ENCODE assay signal across 8 cellular contexts in genomic region chr1:151048645-151049032, GRCh38. TPM values are rescaled to one million over a fixed set of nuclear protein-coding genes. Genes with fewer than 3 reads are reported as not detected.
DNase-seq lines count a peak whose midpoint lies in the region; ATAC-seq and TF ChIP-seq lines count a peak whose summit lies in the region.

No MANE protein-coding gene starts in this region.

- TF ChIP-seq EP300 in ovary (IDR thresholded peaks at IDR 0.05), result no peak

- ATAC-seq in PC-3 (no peak), aorta (ENCODE audit: low FRiP score) (no peak), GM18517 (IDR thresholded peaks at IDR 0.05; ENCODE audit: unreplicated experiment) (no peak)

- TF ChIP-seq CTCF in PC-3 (conservative IDR thresholded peaks at IDR 0.05; ENCODE audit: low read depth, low read length) (peak; percentile 18; the same call in 1 of the 2 replicates), epithelial cell of esophagus (IDR thresholded peaks at IDR 0.05; ENCODE audit: insufficient read depth, low read depth, low read length, missing control alignments) (no peak), ovary (IDR thresholded peaks at IDR 0.05) (no peak)

- H3K9ac ChIP-seq in ES-I3 (ENCODE audit: low read depth, low read length) (peak overlapping the region; percentile 83; the same call in 1 of the 2 replicates), PC-3 (ENCODE audit: low read length) (peak overlapping the region; percentile 69)

- no peaks in the 10 kb centered on the region for H3K9me2 ChIP-seq in PC-3 (replicated peaks; ENCODE audit: low read length)

- H3K4me2 ChIP-seq in PC-3 (ENCODE audit: low read length), result peak overlapping the region; percentile 93

- H3K4me3 ChIP-seq in PC-3 (ENCODE audit: low read length) (peak overlapping the region; percentile 77), epithelial cell of esophagus (ENCODE audit: low read length) (peak overlapping the region; percentile 60), ovary (peak overlapping the region; percentile 81), aorta (ENCODE audit: low read length in 2 of 2) (peak overlapping the region in 1 of 2 donors; percentile 51)

- 0 to 6% (median 2%) methylated on average over 3 of the region's 3 CpGs for WGBS in ovary, 3 donors
- WGBS in aorta, 2 donors, result 2 to 5% methylated on average over 3 of the region's 3 CpGs

- H3K27me3 ChIP-seq in PC-3 (ENCODE audit: low read length) (no peaks in the 10 kb centered on the region), ovary (no peaks in the 10 kb centered on the region), aorta (ENCODE audit: control insufficient read depth in 1 of 2, insufficient read depth in 2 of 2, low read length in 1 of 2) (no peaks in the 10 kb centered on the region)

- TF ChIP-seq POLR2A in ovary (IDR thresholded peaks at IDR 0.05), result no peak

- intact Hi-C loops in PC-3 (cut with micrococcal nuclease) (loop anchor here (5.0 kb wide), 1 partner anchor 41 kb away; the partner anchor contains the start of genes MINDY1 and PRUNE1), ovary (cut with DNase I) (loop anchor here in 1 of 4 donors (2.0 kb wide), 1 partner anchor 22 kb away; the partner anchor contains the start of gene GABPB2), aorta (cut with DNase I) (no loop called here)

- POLR2A ChIA-PET in PC-3 (lab: Charles Lee; ENCODE audit: unreplicated experiment), result interaction anchor here (0.6 to 1.0 kb wide), 3 partner anchors 17 to 146 kb away, joined by 3 to 4 read pairs (median 3); no protein-coding TSS in a partner anchor

- H3K79me2 ChIP-seq in PC-3 (ENCODE audit: low read length), result no peaks in the 10 kb centered on the region

- H3K36me3 ChIP-seq in ES-I3 (ENCODE audit: insufficient read depth, low read length) (peaks cover 3% of the 10 kb centered on the region), PC-3 (ENCODE audit: low read depth, low read length) (peaks cover 20% of the 10 kb centered on the region; the same call in 1 of the 2 replicates), ovary (no peaks in the 10 kb centered on the region), aorta (ENCODE audit: control insufficient read depth in 1 of 2, insufficient read depth in 2 of 2, low read length in 1 of 2) (peaks cover 0 to 2% of the 10 kb centered on the region in 2 donors)

- H3K4me1 ChIP-seq in ES-I3 (ENCODE audit: insufficient read depth, low read length) (no peaks in the 10 kb centered on the region), PC-3 (ENCODE audit: insufficient read depth, low read length) (peaks cover 12% of the 10 kb centered on the region), ovary (ENCODE audit: insufficient read depth) (no peaks in the 10 kb centered on the region), aorta (ENCODE audit: control insufficient read depth in 1 of 2, insufficient read depth in 2 of 2, low read length in 2 of 2) (no peaks in the 10 kb centered on the region)

- H3K9me3 ChIP-seq in ES-I3 (ENCODE audit: control insufficient read depth, insufficient read depth, low read length) (no peaks in the 10 kb centered on the region), PC-3 (ENCODE audit: low read length) (no peaks in the 10 kb centered on the region), ovary (no peaks in the 10 kb centered on the region), aorta (ENCODE audit: control insufficient read depth, low read length) (no peaks in the 10 kb centered on the region)

- H4K20me1 ChIP-seq in PC-3 (ENCODE audit: low read length), result no peaks in the 10 kb centered on the region

- no peak for DNase-seq in PC-3
- DNase-seq in epithelial cell of esophagus (ENCODE audit: low read depth), result no peak
- no peak for DNase-seq in ovary
- DNase-seq in aorta, result no peak
- no peak for DNase-seq in RPMI8226
- no peak for DNase-seq in inferior parietal cortex (ENCODE audit: extremely low spot score)

- no TSS peak for BruUV-seq in PC-3 (replicated peaks; lab: Mats Ljungman, UMichigan)

- CTCF ChIA-PET in PC-3 (lab: Charles Lee), result interaction anchor here (1.0 kb wide), 1 partner anchor 24 kb away, joined by 4 read pairs; no protein-coding TSS in a partner anchor

- H3K27ac ChIP-seq in PC-3 (ENCODE audit: low read length) (no peak overlapping the region), ovary (peak overlapping the region; percentile 66 to 89), aorta (ENCODE audit: low read depth in 1 of 2, low read length in 2 of 2) (peak overlapping the region in 1 of 2 donors; percentile 16)

- peaks cover 6% of the 10 kb centered on the region for H3F3A ChIP-seq in PC-3 (ENCODE audit: low read length, unreplicated experiment)

- peak overlapping the region; percentile 90 for H2AFZ ChIP-seq in PC-3 (ENCODE audit: low read length)

RNA-seq across cellular contexts. Expression of gene C1orf56, which starts 1.1 kb away (rescaled TPM):
- total RNA-seq in PC-3 (2014; rRNA removed), result 2.8 and 3.8 TPM in 2 replicates
- total RNA-seq in ovary, result 1 to 10 TPM; 3.9 to 9.1 (median 7.3) TPM
- 1 to 10 TPM; 2.6 to 6.6 TPM for polyA plus RNA-seq in ovary
- total RNA-seq in aorta, result 1 to 10 TPM; 3.0 to 3.8 TPM
- 1 to 10 TPM; 1.8 to 2.6 TPM for polyA plus RNA-seq in aorta

RNA-seq across cellular contexts. Expression of gene CDC42SE1, which starts 10.8 kb away (rescaled TPM):
- total RNA-seq in PC-3 (2014; rRNA removed), result 60.8 and 61.4 TPM in 2 replicates
- total RNA-seq in ovary, result 10 to 100 TPM; 37.6 to 81.9 (median 56.3) TPM
- polyA plus RNA-seq in ovary, result 10 to 100 TPM; 26.0 to 73.4 TPM
- total RNA-seq in aorta, result 100 to 1,000 TPM; 102 TPM
- polyA plus RNA-seq in aorta, result 10 to 100 TPM; 30.1 to 82.4 TPM

RNA-seq across cellular contexts. Expression of gene MLLT11, which starts 11.6 kb away (rescaled TPM):
- total RNA-seq in PC-3 (2014; rRNA removed) (12.3 and 14.1 TPM in 2 replicates), ovary (1 to 10 TPM; 1.3 to 9.5 (median 2.4) TPM), aorta (1 to 10 TPM; 2.4 to 2.5 TPM)
- polyA plus RNA-seq in ovary (1 to 10 TPM; 1.1 to 3.6 TPM), aorta (1 to 10 TPM; 4.3 to 6.9 TPM)

RNA-seq across cellular contexts. Expression of gene BNIPL, which starts 12.3 kb away (rescaled TPM):
- 0.51 and 2.4 TPM in 2 replicates for total RNA-seq in PC-3 (2014; rRNA removed)
- 10 to 100 TPM in 1 of 7 donors, 1 to 10 TPM in 1, under 1 TPM in 5; 0.17 to 10.6 (median 0.60) TPM for total RNA-seq in ovary
- under 1 TPM; 0.13 to 0.32 TPM for polyA plus RNA-seq in ovary
- under 1 TPM; 0.29 to 0.54 TPM for total RNA-seq in aorta
- under 1 TPM in 1 of 2 donors, not detected in 1; 0.38 TPM for polyA plus RNA-seq in aorta

RNA-seq across cellular contexts. Expression of gene GABPB2, which starts 21.9 kb away (rescaled TPM):
- total RNA-seq in PC-3 (2014; rRNA removed) (6.4 and 6.9 TPM in 2 replicates), ovary (10 to 100 TPM; 12.6 to 28.1 (median 24.2) TPM), aorta (10 to 100 TPM; 16.0 to 22.2 TPM)
- polyA plus RNA-seq in ovary (10 to 100 TPM; 11.4 to 20.6 TPM), aorta (10 to 100 TPM in 1 of 2 donors, 1 to 10 TPM in 1; 6.9 to 15.0 TPM)
